ENCODE assay signal across 8 cellular contexts in genomic region chr19:42254850-42255765, GRCh38. TPM values are rescaled to one million over a fixed set of nuclear protein-coding genes. Genes with fewer than 3 reads are reported as not detected.
DNase-seq lines count a peak whose midpoint lies in the region; ATAC-seq and TF ChIP-seq lines count a peak whose summit lies in the region.

Gene ERF (minus strand): TSS chr19:42255128. CDS start chr19:42254999, 129 bp downstream.

- H3K9me3 Mint-ChIP-seq in activated CD4-positive, alpha-beta T cell treated with anti-CD3 and anti-CD28 coated beads, Interleukin-2, amount 10 ng/mL, durations not matched to agents 24 days and 14 days = no peaks in the 10 kb centered on the region

- H3K4me3 ChIP-seq in colonic mucosa = peak within 1 kb of the TSS; percentile 86

- H3K4me1 ChIP-seq in colonic mucosa = peaks cover 10% of the 10 kb centered on the region

- H3K4me1 Mint-ChIP-seq in activated CD4-positive, alpha-beta T cell treated with anti-CD3 and anti-CD28 coated beads, Interleukin-2, amount 10 ng/mL, durations not matched to agents 24 days and 14 days = peaks cover 19% of the 10 kb centered on the region

- peaks cover 10% of the 10 kb centered on the region for H3K27me3 Mint-ChIP-seq in activated CD4-positive, alpha-beta T cell treated with anti-CD3 and anti-CD28 coated beads, Interleukin-2, amount 10 ng/mL, durations not matched to agents 24 days and 14 days

- peak; percentile 78 for TF ChIP-seq POLR2A in GM18526 (IDR thresholded peaks at IDR 0.05; ENCODE audit: extremely low read depth, insufficient read length)

- intact Hi-C loops in activated CD4-positive, alpha-beta T cell treated with anti-CD3 and anti-CD28 coated beads, Interleukin-2, amount 10 ng/mL, durations not matched to agents 24 days and 14 days (cut with micrococcal nuclease) = loop anchor here (1.0 kb wide), 3 partner anchors 11 to 25 kb away; no protein-coding TSS in a partner anchor
- intact Hi-C loops in colonic mucosa (cut with DNase I) = no loop called here

- peaks cover 7% of the 10 kb centered on the region for H3K36me3 Mint-ChIP-seq in activated CD4-positive, alpha-beta T cell treated with anti-CD3 and anti-CD28 coated beads, Interleukin-2, amount 10 ng/mL, durations not matched to agents 24 days and 14 days (ENCODE audit: low read depth)

- H3K27ac Mint-ChIP-seq in activated CD4-positive, alpha-beta T cell treated with anti-CD3 and anti-CD28 coated beads, Interleukin-2, amount 10 ng/mL, durations not matched to agents 24 days and 14 days = peak within 1 kb of the TSS; percentile 81

- ATAC-seq in HG03175 (IDR thresholded peaks at IDR 0.05; ENCODE audit: unreplicated experiment) = peak; percentile 54

- no peaks in the 10 kb centered on the region for H3K27me3 ChIP-seq in colonic mucosa

- TF ChIP-seq CTCF in 22Rv1 (IDR thresholded peaks at IDR 0.05) = no peak
- no peak for TF ChIP-seq CTCF in colonic mucosa (IDR thresholded peaks at IDR 0.05)

- H3K9ac ChIP-seq in colonic mucosa (ENCODE audit: low read depth in 2 of 2, low read length in 2 of 2) = peak within 1 kb of the TSS; percentile 97 to 100

- no peaks in the 10 kb centered on the region for H3K36me3 ChIP-seq in colonic mucosa

- H3K4me3 Mint-ChIP-seq in activated CD4-positive, alpha-beta T cell treated with anti-CD3 and anti-CD28 coated beads, Interleukin-2, amount 10 ng/mL, durations not matched to agents 24 days and 14 days = peak within 1 kb of the TSS; percentile 78

- H3K9me3 ChIP-seq in colonic mucosa = no peaks in the 10 kb centered on the region

- DNase-seq in NCI-H460 (ENCODE audit: extremely low read depth, low read depth) (peak; percentile 83), colonic mucosa (peak; percentile 95), left kidney (ENCODE audit: low read depth, low spot score) (peak; percentile 97)
- peak; percentile 98 for DNase-seq in activated CD4-positive, alpha-beta T cell treated with anti-CD3 and anti-CD28 coated beads, Interleukin-2, amount 10 ng/mL, durations not matched to agents 24 days and 14 days
- peak; percentile 92 for DNase-seq in stimulated activated CD4-positive, alpha-beta T cell treated with anti-CD3 and anti-CD28 coated beads, Interleukin-1b, Interleukin-23, amount 100 ng/mL, for 48 hours

- peak within 1 kb of the TSS; percentile 94 for H3K27ac ChIP-seq in 22Rv1
- peak within 1 kb of the TSS; percentile 93 for H3K27ac ChIP-seq in colonic mucosa

RNA-seq across cellular contexts. Expression of gene ERF, which starts in this region (rescaled TPM):
- total RNA-seq in NCI-H460 (2014; rRNA removed; shearing (Covaris generic)) = 16.1 and 17.1 TPM in 2 replicates
- 66.5 and 87.5 TPM in 2 replicates for polyA plus RNA-seq in NCI-H460 (2014; cell fraction: nucleus; rRNA removed)
- total RNA-seq in activated CD4-positive, alpha-beta T cell treated with anti-CD3 and anti-CD28 coated beads, Interleukin-2, amount 10 ng/mL, durations not matched to agents 24 days and 14 days = 71.6 and 82.3 TPM in 2 replicates
- 10 to 100 TPM; 46.7 to 57.3 TPM for total RNA-seq in colonic mucosa

Comparison
In these comparisons a context has a peak if more than half of its experiments do, and no peak if none do; other contexts are left out.
1. Peak in every context shown above with its lines: DNase-seq, ATAC-seq, H3K4me3 ChIP-seq and H3K27ac ChIP-seq.